ENCODE assay signal across 1 cellular context in the genomic region with DNA sequence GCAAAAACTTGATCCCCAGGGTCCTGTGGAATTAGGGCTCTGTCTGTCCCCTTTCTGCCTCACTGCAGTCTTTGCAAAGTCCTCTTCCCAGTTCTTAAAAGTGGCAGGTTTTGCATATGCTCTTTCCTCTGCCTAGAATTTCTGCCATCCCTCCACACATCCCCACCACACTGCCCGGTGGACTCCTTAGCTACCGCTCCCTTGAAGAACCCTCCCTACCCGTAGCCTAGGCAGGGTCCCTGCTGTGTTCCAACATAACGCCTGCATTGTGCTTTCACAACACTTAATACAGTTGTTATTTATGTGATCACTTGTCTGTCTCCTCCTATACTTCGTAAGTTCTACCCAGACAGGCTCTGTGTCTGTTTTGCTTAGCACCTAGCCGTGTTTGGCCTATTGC.
TF ChIP-seq lines count a peak whose summit lies in the region.

No MANE protein-coding gene starts in this region.

TF ChIP-seq in WTC11, 78 proteins besides CTCF, POLR2A, EP300 and RAD21 (continued from another document):
- TF ChIP-seq, protein P1, sequence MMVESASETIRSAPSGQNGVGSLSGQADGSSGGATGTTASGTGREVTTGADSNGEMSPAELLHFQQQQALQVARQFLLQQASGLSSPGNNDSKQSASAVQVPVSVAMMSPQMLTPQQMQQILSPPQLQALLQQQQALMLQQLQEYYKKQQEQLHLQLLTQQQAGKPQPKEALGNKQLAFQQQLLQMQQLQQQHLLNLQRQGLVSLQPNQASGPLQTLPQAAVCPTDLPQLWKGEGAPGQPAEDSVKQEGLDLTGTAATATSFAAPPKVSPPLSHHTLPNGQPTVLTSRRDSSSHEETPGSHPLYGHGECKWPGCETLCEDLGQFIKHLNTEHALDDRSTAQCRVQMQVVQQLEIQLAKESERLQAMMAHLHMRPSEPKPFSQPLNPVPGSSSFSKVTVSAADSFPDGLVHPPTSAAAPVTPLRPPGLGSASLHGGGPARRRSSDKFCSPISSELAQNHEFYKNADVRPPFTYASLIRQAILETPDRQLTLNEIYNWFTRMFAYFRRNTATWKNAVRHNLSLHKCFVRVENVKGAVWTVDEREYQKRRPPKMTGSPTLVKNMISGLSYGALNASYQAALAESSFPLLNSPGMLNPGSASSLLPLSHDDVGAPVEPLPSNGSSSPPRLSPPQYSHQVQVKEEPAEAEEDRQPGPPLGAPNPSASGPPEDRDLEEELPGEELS (CRISPR knock-in tag; IDR thresholded peaks at IDR 0.05): no peak
- no peak for TF ChIP-seq ZNF396 (CRISPR knock-in tag; IDR thresholded peaks at IDR 0.05; ENCODE audit: borderline replicate concordance)
- no peak for TF ChIP-seq PRRX2 (CRISPR knock-in tag; IDR thresholded peaks at IDR 0.05)
- no peak for TF ChIP-seq SP1 (CRISPR knock-in tag; conservative IDR thresholded peaks at IDR 0.05)
- TF ChIP-seq, protein P2, sequence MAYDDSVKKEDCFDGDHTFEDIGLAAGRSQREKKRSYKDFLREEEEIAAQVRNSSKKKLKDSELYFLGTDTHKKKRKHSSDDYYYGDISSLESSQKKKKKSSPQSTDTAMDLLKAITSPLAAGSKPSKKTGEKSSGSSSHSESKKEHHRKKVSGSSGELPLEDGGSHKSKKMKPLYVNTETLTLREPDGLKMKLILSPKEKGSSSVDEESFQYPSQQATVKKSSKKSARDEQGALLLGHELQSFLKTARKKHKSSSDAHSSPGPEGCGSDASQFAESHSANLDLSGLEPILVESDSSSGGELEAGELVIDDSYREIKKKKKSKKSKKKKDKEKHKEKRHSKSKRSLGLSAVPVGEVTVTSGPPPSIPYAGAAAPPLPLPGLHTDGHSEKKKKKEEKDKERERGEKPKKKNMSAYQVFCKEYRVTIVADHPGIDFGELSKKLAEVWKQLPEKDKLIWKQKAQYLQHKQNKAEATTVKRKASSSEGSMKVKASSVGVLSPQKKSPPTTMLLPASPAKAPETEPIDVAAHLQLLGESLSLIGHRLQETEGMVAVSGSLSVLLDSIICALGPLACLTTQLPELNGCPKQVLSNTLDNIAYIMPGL (CRISPR knock-in tag; IDR thresholded peaks at IDR 0.05): no peak
- TF ChIP-seq ETV6 (CRISPR knock-in tag; IDR thresholded peaks at IDR 0.05): no peak
- TF ChIP-seq TEAD4 (CRISPR knock-in tag; IDR thresholded peaks at IDR 0.05): no peak
- TF ChIP-seq EMX1 (CRISPR knock-in tag; IDR thresholded peaks at IDR 0.05): no peak
- TF ChIP-seq, protein P3, sequence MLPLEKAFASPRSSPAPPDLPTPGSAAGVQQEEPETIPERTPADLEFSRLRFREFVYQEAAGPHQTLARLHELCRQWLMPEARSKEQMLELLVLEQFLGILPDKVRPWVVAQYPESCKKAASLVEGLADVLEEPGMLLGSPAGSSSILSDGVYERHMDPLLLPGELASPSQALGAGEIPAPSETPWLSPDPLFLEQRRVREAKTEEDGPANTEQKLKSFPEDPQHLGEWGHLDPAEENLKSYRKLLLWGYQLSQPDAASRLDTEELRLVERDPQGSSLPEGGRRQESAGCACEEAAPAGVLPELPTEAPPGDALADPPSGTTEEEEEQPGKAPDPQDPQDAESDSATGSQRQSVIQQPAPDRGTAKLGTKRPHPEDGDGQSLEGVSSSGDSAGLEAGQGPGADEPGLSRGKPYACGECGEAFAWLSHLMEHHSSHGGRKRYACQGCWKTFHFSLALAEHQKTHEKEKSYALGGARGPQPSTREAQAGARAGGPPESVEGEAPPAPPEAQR (CRISPR knock-in tag; IDR thresholded peaks at IDR 0.05): no peak
